In genomic region chr6:56640374-56640773, GRCh38 we compare ENCODE assay signal across 23 cellular contexts. TPM values are rescaled to one million over a fixed set of nuclear protein-coding genes. Genes with fewer than 3 reads are reported as not detected.
DNase-seq lines count a peak whose midpoint lies in the region; ATAC-seq, FAIRE-seq and TF ChIP-seq lines count a peak whose summit lies in the region.
"Had no signal": no experiment of that assay in that cellular context is flagged by ENCODE, and none has a peak within 500 bp of the region (broad histone marks: within the 10 kb centered on the region; RNA-seq: fewer than 3 reads in every experiment).

No MANE protein-coding gene starts in this region.

- H2BK120ac ChIP-seq in IMR-90 (ENCODE audit: low read depth, low read length) = no peak overlapping the region

- H2AFZ ChIP-seq in IMR-90 (replicated peaks; ENCODE audit: low read length, poor library complexity) (no peak overlapping the region), mammary epithelial cell (ENCODE audit: low read depth, low read length) (no peak overlapping the region)

- CTCF ChIA-PET in IMR-90 (lab: Yijun Ruan, JAX) (no interaction called here), mammary epithelial cell (lab: Charles Lee; ENCODE audit: low non-redundant PET) (interaction anchor here (0.6 kb wide), 2 partner anchors 13 to 58 kb away, joined by 4 to 12 read pairs; no protein-coding TSS in a partner anchor)

- dilution Hi-C loops in IMR-90 (cut with HindIII; ENCODE audit: low sequenced_read_pairs, unreplicated experiment) = no loop called here
- dilution Hi-C loops in mammary epithelial cell (cut with HindIII; ENCODE audit: low sequenced_read_pairs) = no loop called here

- TF ChIP-seq RAD21 in IMR-90 (IDR thresholded peaks at IDR 0.05; ENCODE audit: low read length) = no peak

- BruUV-seq in IMR-90 (replicated peaks; lab: Mats Ljungman, UMichigan) = no TSS peak
- BruUV-seq in mammary epithelial cell (replicated peaks; lab: Mats Ljungman, UMichigan) = no TSS peak

- H4K5ac ChIP-seq in IMR-90 (ENCODE audit: low read depth, low read length) = no peak overlapping the region

- no peak for DNase-seq in IMR-90
- peak; percentile 31 for DNase-seq in mammary epithelial cell
- DNase-seq in foreskin keratinocyte = no peak
- no peak for DNase-seq in vagina (ENCODE audit: extremely low spot score in 2 of 2)
- no peak for DNase-seq in NCI-H748 (lab: John Stamatoyannopoulos, UW; ENCODE audit: unreplicated experiment)
- DNase-seq in pancreas = no peak
- DNase-seq in NAMALWA (ENCODE audit: low spot score) = no peak
- DNase-seq: ACHN; C1 segment of cervical spinal cord; CD8-positive, alpha-beta memory T cell; DMS79; KG1; NCI-H1417 treated with DMSO at 0.1 percent for 48 hours; NCI-H2029; NCI-H2171; NCI-H526; NK-92 treated with Interleukin-12 subunit alpha and Interleukin-12 subunit beta, amount 100 ng/mL, for 24 hours; SHP77 treated with DMSO at 0.1 percent for 48 hours; SK-N-SH had no signal

- H4K20me1 ChIP-seq in IMR-90 (ENCODE audit: insufficient read depth, low read length) (no peaks in the 10 kb centered on the region), mammary epithelial cell (ENCODE audit: insufficient read depth, low read length) (no peaks in the 10 kb centered on the region)

- no peak overlapping the region for H2BK20ac ChIP-seq in IMR-90 (ENCODE audit: low read depth, low read length)

- H2BK5ac ChIP-seq in IMR-90 (ENCODE audit: low read depth, low read length, poor library complexity, severe bottlenecking) = no peak overlapping the region

- peaks cover 10 to 29% of the 10 kb centered on the region in 2 experiments for H3K79me1 ChIP-seq in IMR-90 (ENCODE audit: low read depth in 1 of 2, low read length in 2 of 2)

- H3K4me3 ChIP-seq in IMR-90 (ENCODE audit: insufficient read depth, low read depth, low read length) (no peak overlapping the region), mammary epithelial cell (replicated peaks in 1 of 3; ENCODE audit: insufficient read depth in 1 of 3, low read depth in 2 of 3, low read length in 3 of 3) (peak overlapping the region; percentile 69 to 94 (median 85)), vagina (peak overlapping the region in 1 of 2 donors; percentile 39), pancreas (no peak overlapping the region)

- H3K9me1 ChIP-seq in IMR-90 (ENCODE audit: insufficient read depth, low read length) = peaks cover 3% of the 10 kb centered on the region; the same call in 1 of the 2 replicates

- H3K79me2 ChIP-seq in mammary epithelial cell (ENCODE audit: insufficient read depth, low read length) = peaks cover 60% of the 10 kb centered on the region

- H3K4me1 ChIP-seq in IMR-90 (ENCODE audit: control insufficient read depth, insufficient read depth, low read length) (peaks cover 8% of the 10 kb centered on the region), mammary epithelial cell (ENCODE audit: insufficient read depth, low read length) (peaks cover 29% of the 10 kb centered on the region), foreskin keratinocyte (peaks cover 26% of the 10 kb centered on the region), vagina (peaks cover 16% of the 10 kb centered on the region), pancreas (no peaks in the 10 kb centered on the region)

- H3K36me3 ChIP-seq in IMR-90 (ENCODE audit: control insufficient read depth, insufficient read depth, low read length) (peaks cover 18% of the 10 kb centered on the region), mammary epithelial cell (ENCODE audit: insufficient read depth, low read length) (peaks cover 26% of the 10 kb centered on the region), vagina (peaks cover 0 to 24% of the 10 kb centered on the region in 2 donors), pancreas (peaks cover 0 to 4% (median 0%) of the 10 kb centered on the region in 3 donors)

- intact Hi-C loops in IMR-90 (cut with micrococcal nuclease) (loop anchor here (10.0 kb wide), 1 partner anchor 314 kb away; the partner anchor contains the start of gene BEND6), mammary epithelial cell (cut with micrococcal nuclease) (no loop called here), vagina (cut with DNase I) (no loop called here), pancreas (cut with DNase I) (loop anchor here in 1 of 3 donors (5.0 kb wide), 2 partner anchors 57 to 202 kb away; no protein-coding TSS in a partner anchor)

- no CpG with 5 or more reads among the region's 4 CpGs for WGBS in IMR-90 (ENCODE audit: extremely low coverage in 2 of 2, insufficient read length in 1 of 2), 2 experiments
- WGBS in mammary epithelial cell (ENCODE audit: low coverage, missing lambda C conversion rate) = 0% methylated on average over 4 of the region's 4 CpGs
- WGBS in pancreas, 2 donors = 81 to 92% methylated on average over 4 of the region's 4 CpGs

- TF ChIP-seq POLR2A in IMR-90 (IDR thresholded peaks at IDR 0.05; ENCODE audit: low read depth, low read length) (no peak), vagina (IDR thresholded peaks at IDR 0.05) (no peak)

- H3K56ac ChIP-seq in IMR-90 (ENCODE audit: extremely low read depth, insufficient read depth, low read length) = no peak overlapping the region

- in situ Hi-C loops in IMR-90 (cut with MboI; ENCODE audit: low sequenced_read_pairs) (loop anchor here (5.0 to 25.0 kb wide), 3 partner anchors 57 to 672 kb away; partner anchors contain the start of gene PRIM2), mammary epithelial cell (cut with MboI; ENCODE audit: low sequenced_read_pairs in 2 of 2) (loop anchor here in 1 of 2 donors (25.0 kb wide), 1 partner anchor 197 kb away; no protein-coding TSS in a partner anchor)

- no peak overlapping the region for H3K9ac ChIP-seq in IMR-90 (ENCODE audit: low read depth, low read length)
- peak overlapping the region; percentile 69 for H3K9ac ChIP-seq in mammary epithelial cell (ENCODE audit: insufficient read depth, low read length)
- H3K9ac ChIP-seq: SK-N-SH had no signal

- no peak overlapping the region for H3K18ac ChIP-seq in IMR-90 (ENCODE audit: low read depth, low read length)

- POLR2A ChIA-PET in IMR-90 (lab: Charles Lee; ENCODE audit: unreplicated experiment) = no interaction called here

- H4K91ac ChIP-seq in IMR-90 (ENCODE audit: insufficient read depth, low read depth, low read length) = no peak overlapping the region

- 0 out of 2 replicates have a peak overlapping the region, but pooled peaks have one; percentile 27 for H2AK5ac ChIP-seq in IMR-90 (ENCODE audit: low read depth, low read length)

- H3K9me3 ChIP-seq in IMR-90 (ENCODE audit: control insufficient read depth, insufficient read depth, low read length) (no peaks in the 10 kb centered on the region), mammary epithelial cell (replicated peaks; ENCODE audit: insufficient read depth, low read length) (no peaks in the 10 kb centered on the region), vagina (no peaks in the 10 kb centered on the region), pancreas (no peaks in the 10 kb centered on the region)
- H3K9me3 ChIP-seq: SK-N-SH had no signal

- FAIRE-seq in pancreas (lab: Jason Lieb, UNC) = no peak
- FAIRE-seq: D721Med, GM12892, H1, HepG2 had no signal

- no peaks in the 10 kb centered on the region for H3K27me3 ChIP-seq in IMR-90 (ENCODE audit: control insufficient read depth, insufficient read depth, low read length)
- no peaks in the 10 kb centered on the region for H3K27me3 ChIP-seq in mammary epithelial cell (ENCODE audit: insufficient read depth, low read length)
- no peaks in the 10 kb centered on the region for H3K27me3 ChIP-seq in foreskin keratinocyte
- no peaks in the 10 kb centered on the region for H3K27me3 ChIP-seq in vagina
- H3K27me3 ChIP-seq in pancreas = no peaks in the 10 kb centered on the region

- ATAC-seq in IMR-90 (ENCODE audit: low read depth) (no peak), foreskin keratinocyte (no peak), pancreas (no peak)
- ATAC-seq: HepG2 had no signal

- no peak overlapping the region for H3K4ac ChIP-seq in IMR-90 (ENCODE audit: low read depth, low read length)

- no peak overlapping the region for H3K23ac ChIP-seq in IMR-90 (ENCODE audit: low read depth, low read length)

- no peak overlapping the region for H2AK9ac ChIP-seq in IMR-90 (replicated peaks; ENCODE audit: low read depth, low read length, poor library complexity)

- H3K14ac ChIP-seq in IMR-90 (replicated peaks; ENCODE audit: low read depth, low read length) = no peak overlapping the region

- no peak for TF ChIP-seq CTCF in IMR-90 (conservative IDR thresholded peaks at IDR 0.05; ENCODE audit: low read depth, low read length)
- TF ChIP-seq CTCF in mammary epithelial cell (conservative IDR thresholded peaks at IDR 0.05 in 1 of 2, IDR thresholded peaks at IDR 0.05 in 1 of 2; ENCODE audit: extremely low read depth in 1 of 2, insufficient read depth in 1 of 2, low read depth in 1 of 2, low read length in 2 of 2) = no peak
- no peak for TF ChIP-seq CTCF in foreskin keratinocyte (conservative IDR thresholded peaks at IDR 0.05)
- TF ChIP-seq CTCF in vagina (IDR thresholded peaks at IDR 0.05) = no peak
- TF ChIP-seq CTCF in pancreas (IDR thresholded peaks at IDR 0.05) = no peak

- H4K8ac ChIP-seq in IMR-90 (ENCODE audit: low read depth in 2 of 2, low read length in 2 of 2) = no peak overlapping the region

- no peak overlapping the region for H3K4me2 ChIP-seq in IMR-90 (ENCODE audit: low read depth, low read length)
- peak overlapping the region; percentile 95 for H3K4me2 ChIP-seq in mammary epithelial cell (ENCODE audit: insufficient read depth, low read depth, low read length)
- H3K4me2 ChIP-seq: SK-N-SH had no signal

- H2BK15ac ChIP-seq in IMR-90 (ENCODE audit: low read depth, low read length) = no peak overlapping the region

- H3K27ac ChIP-seq in IMR-90 (ENCODE audit: insufficient read depth, low read length) (no peak overlapping the region), mammary epithelial cell (ENCODE audit: insufficient read depth, low read depth, low read length) (peak overlapping the region; percentile 96), foreskin keratinocyte (peak overlapping the region; percentile 21), vagina (peak overlapping the region; percentile 60), pancreas (no peak overlapping the region)

TF ChIP-seq in IMR-90, 13 proteins besides CTCF, POLR2A, EP300 and RAD21 (continues in another document):
- no peak for TF ChIP-seq RCOR1 (IDR thresholded peaks at IDR 0.05; ENCODE audit: insufficient replicate concordance, low read length)
- no peak for TF ChIP-seq RFX5 (IDR thresholded peaks at IDR 0.05; ENCODE audit: low read depth, low read length)
- TF ChIP-seq CHD1 (IDR thresholded peaks at IDR 0.05; ENCODE audit: low read depth, low read length) = no peak
- TF ChIP-seq NFE2L2 (IDR thresholded peaks at IDR 0.05; ENCODE audit: low read depth, low read length) = no peak

RNA-seq across cellular contexts. Expression of gene DST, which starts 2.3 kb away (rescaled TPM):
- total RNA-seq in IMR-90 (2012; rRNA removed) (452 and 544 TPM in 2 replicates), mammary epithelial cell (1,000 to 10,000 TPM in 1 of 2 donors, 100 to 1,000 TPM in 1; 535 to 1,158 TPM), foreskin keratinocyte (273 and 285 TPM in 2 replicates), vagina (460 TPM), pancreas (100 to 1,000 TPM in 2 of 6 donors, 10 to 100 TPM in 4; 54.9 to 149 (median 75.7) TPM)
- polyA plus RNA-seq in IMR-90 (2012; rRNA removed) (80.7 and 97.7 TPM in 2 replicates), mammary epithelial cell (120 TPM), foreskin keratinocyte (46.7 and 50.0 TPM in 2 replicates), pancreas (10 to 100 TPM; 42.4 to 75.5 TPM)
- polyA plus RNA-seq in IMR-90 (2012; cell fraction: cytosol; rRNA removed) = 12.6 and 26.5 TPM in 2 replicates
- 183 and 380 TPM in 2 replicates for polyA plus RNA-seq in IMR-90 (2012; cell fraction: nucleus; rRNA removed; ENCODE audit: low replicate concordance)
- 464 TPM for polyA minus RNA-seq in mammary epithelial cell

Comparison
In these comparisons a context has a peak if more than half of its experiments do, and no peak if none do; other contexts are left out.
1. H3K27ac ChIP-seq: peak in mammary epithelial cell (single experiment), foreskin keratinocyte (single experiment) and vagina (single experiment); none in IMR-90 (single experiment) and pancreas (0 of 4).
2. H3K4me3 ChIP-seq: peak in mammary epithelial cell (3 of 3); none in IMR-90 (single experiment) and pancreas (0 of 4).